ENCODE assay signal across 7 cellular contexts in the genomic region with DNA sequence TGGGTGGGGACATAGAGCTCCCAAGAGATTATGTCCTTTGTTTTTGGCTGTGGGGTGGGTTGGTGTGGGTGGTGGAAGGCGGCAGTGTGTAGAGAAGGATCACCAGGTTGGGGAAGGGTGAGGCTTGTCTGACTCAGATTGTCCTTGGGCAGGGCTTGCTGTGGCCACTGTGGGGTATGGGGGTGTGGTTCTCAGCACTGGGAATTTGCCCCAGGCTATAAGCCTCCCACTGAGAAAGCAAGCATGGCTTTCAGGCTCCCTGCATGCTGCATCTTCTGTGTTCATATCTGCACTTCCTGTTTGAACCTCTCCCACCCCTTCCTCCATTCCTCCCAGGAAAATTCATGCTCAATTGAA. TPM values are rescaled to one million over a fixed set of nuclear protein-coding genes. Genes with fewer than 3 reads are reported as not detected.
A peak's percentile ranks its signal among the peaks of the same experiment; 100 is the strongest.
DNase-seq lines count a peak whose midpoint lies in the region; ATAC-seq, FAIRE-seq and TF ChIP-seq lines count a peak whose summit lies in the region.

No MANE protein-coding gene starts in this region.

- POLR2A ChIA-PET in GM12878 (lab: Charles Lee), result interaction anchor here (1.0 to 1.5 kb wide), 3 partner anchors 10 to 26 kb away, joined by 3 to 4 read pairs (median 3); no protein-coding TSS in a partner anchor

- 7% methylated on average over 1 of the region's 1 CpG for WGBS in GM12878 (ENCODE audit: insufficient coverage, insufficient replicate concordance, low lambda C conversion rate, missing lambda C conversion rate)
- 46 to 85% methylated on average over 1 of the region's 1 CpG for WGBS in tibial nerve, 2 donors

- peaks cover 22% of the 10 kb centered on the region for H3K4me1 ChIP-seq in GM12878 (ENCODE audit: control insufficient read depth, insufficient read depth, low read length)
- peaks cover 19 to 29% of the 10 kb centered on the region in 2 donors for H3K4me1 ChIP-seq in mucosa of rectum (ENCODE audit: control insufficient read depth in 2 of 2, insufficient read depth in 2 of 2, low read length in 2 of 2)
- peaks cover 0 to 36% (median 20%) of the 10 kb centered on the region in 4 donors for H3K4me1 ChIP-seq in tibial nerve

- H3K36me3 ChIP-seq in MG63 (no peaks in the 10 kb centered on the region), GM12878 (ENCODE audit: control insufficient read depth in 2 of 2, insufficient read depth in 2 of 2, low read length in 1 of 2) (peaks cover 0 to 2% of the 10 kb centered on the region in 2 experiments; a peak in 2 of 4 replicates), mucosa of rectum (ENCODE audit: control insufficient read depth in 2 of 2, insufficient read depth in 2 of 2, low read length in 2 of 2) (no peaks in the 10 kb centered on the region), tibial nerve (no peaks in the 10 kb centered on the region)

- peaks cover 44% of the 10 kb centered on the region for H3K79me2 ChIP-seq in GM12878 (ENCODE audit: control insufficient read depth, insufficient read depth, low read length)

- H3K4me3 ChIP-seq in MG63, result no peak overlapping the region
- 0 out of 2 replicates have a peak overlapping the region, but pooled peaks have one; percentile 10 for H3K4me3 ChIP-seq in GM12878
- peak overlapping the region in 1 of 2 donors; percentile 14 for H3K4me3 ChIP-seq in mucosa of rectum (ENCODE audit: low read length in 2 of 2)
- H3K4me3 ChIP-seq in tibial nerve, result no peak overlapping the region

- no peak for FAIRE-seq in GM12878 (lab: Jason Lieb, UNC)

- H3K27ac ChIP-seq in GM12878 (ENCODE audit: control insufficient read depth, insufficient read depth), result peak overlapping the region; percentile 33
- peak overlapping the region; percentile 62 to 72 for H3K27ac ChIP-seq in mucosa of rectum (ENCODE audit: low read depth in 2 of 2, low read length in 2 of 2)
- peak overlapping the region in 2 of 4 donors; percentile 31 to 41 for H3K27ac ChIP-seq in tibial nerve

- no peak for TF ChIP-seq RAD21 in GM12878 (IDR thresholded peaks at IDR 0.05; ENCODE audit: insufficient read depth, low read depth, low read length)

- no peak overlapping the region for H3K9ac ChIP-seq in GM12878 (ENCODE audit: control insufficient read depth, insufficient read depth, low read length)
- H3K9ac ChIP-seq in mucosa of rectum (ENCODE audit: low read depth in 1 of 2, low read length in 2 of 2), result no peak overlapping the region

- RAD21 ChIA-PET in GM12878 (lab: Charles Lee; ENCODE audit: unreplicated experiment), result interaction anchor here (0.6 to 2.3 kb wide), 10 partner anchors 11 to 746 kb away, joined by 3 to 15 read pairs (median 3); a partner anchor contains a TSS

- in situ Hi-C loops in GM12878 (cut with MboI), result no loop called here

- H3K27me3 ChIP-seq in MG63 (no peaks in the 10 kb centered on the region), GM12878 (replicated peaks in 1 of 2; ENCODE audit: control insufficient read depth in 2 of 2, insufficient read depth in 2 of 2, low read length in 1 of 2) (no peaks in the 10 kb centered on the region), mucosa of rectum (ENCODE audit: control insufficient read depth in 2 of 2, insufficient read depth in 2 of 2, low read length in 2 of 2) (no peaks in the 10 kb centered on the region), tibial nerve (no peaks in the 10 kb centered on the region)

- TF ChIP-seq POLR2A in GM12878 (IDR thresholded peaks at IDR 0.05; ENCODE audit: low read depth, low read length) (no peak), tibial nerve (IDR thresholded peaks at IDR 0.05) (no peak)

- SMC1A ChIA-PET in GM12878 (lab: Charles Lee; ENCODE audit: uncharacterized antibody, unreplicated experiment), result interaction anchor here (0.8 to 6.1 kb wide), 16 partner anchors 8 to 86 kb away, joined by 3 to 48 read pairs (median 6); a partner anchor contains a TSS

- intact Hi-C loops in GM12878 (cut with micrococcal nuclease; ENCODE audit: unreplicated experiment), result no loop called here

- no TSS peak for BruUV-seq in GM12878 (replicated peaks; lab: Mats Ljungman, UMichigan)

- H3K9me3 ChIP-seq in MG63 (no peaks in the 10 kb centered on the region; the same call in 1 of the 2 replicates), GM12878 (replicated peaks; ENCODE audit: control insufficient read depth, insufficient read depth, low read length) (no peaks in the 10 kb centered on the region; the same call in 2 of the 3 replicates), mucosa of rectum (ENCODE audit: control insufficient read depth in 2 of 2, low read length in 2 of 2) (no peaks in the 10 kb centered on the region), tibial nerve (peaks cover 0 to 1% (median 0%) of the 10 kb centered on the region in 4 donors)

- H3K4me2 ChIP-seq in GM12878 (ENCODE audit: control insufficient read depth, insufficient read depth), result no peak overlapping the region; the same call in 1 of the 2 replicates

- H2AFZ ChIP-seq in GM12878 (ENCODE audit: control insufficient read depth, low read depth, low read length), result no peak overlapping the region

- H4K20me1 ChIP-seq in GM12878 (ENCODE audit: control insufficient read depth, insufficient read depth), result no peaks in the 10 kb centered on the region; the same call in 1 of the 2 replicates

- peak; percentile 41 for ATAC-seq in GM19351 (IDR thresholded peaks at IDR 0.05; ENCODE audit: unreplicated experiment)
- ATAC-seq in GM12878, result peak; percentile 74

- TF ChIP-seq CTCF in GM12878 (IDR thresholded peaks at IDR 0.05 in 2 of 3, conservative IDR thresholded peaks at IDR 0.05 in 1 of 3; ENCODE audit: control insufficient read depth in 2 of 3, extremely low read depth in 1 of 3, insufficient read depth in 1 of 3, low read depth in 3 of 3, low read length in 3 of 3) (no peak), tibial nerve (IDR thresholded peaks at IDR 0.05) (no peak)

- CTCF ChIA-PET in GM12878 (lab: Yijun Ruan, JAX), result interaction anchor here (0.7 to 2.8 kb wide), 8 partner anchors 9 to 87 kb away, joined by 3 to 9 read pairs (median 4); a partner anchor contains a TSS

- DNase-seq in MG63, result peak; percentile 75
- DNase-seq in GM12878 (ENCODE audit: low read depth, low spot score), result no peak
- no peak for DNase-seq in 8988T
- no peak for DNase-seq in NCI-H1694 treated with DMSO at 0.1 percent for 48 hours (lab: John Stamatoyannopoulos, UW)
- DNase-seq in tibial nerve (ENCODE audit: low spot score in 2 of 2), result no peak

- TF ChIP-seq EP300 in GM12878 (IDR thresholded peaks at IDR 0.05; ENCODE audit: borderline replicate concordance in 1 of 2, control insufficient read depth in 1 of 2, low read depth in 2 of 2, low read length in 2 of 2), result 0 out of 4 replicates have a peak, but pooled peaks of 1 of the 2 experiments have one; percentile 10
- TF ChIP-seq EP300 in tibial nerve (IDR thresholded peaks at IDR 0.05), result no peak

TF ChIP-seq in GM12878, 131 proteins besides CTCF, POLR2A, EP300 and RAD21 (continues in another document):
- TF ChIP-seq KLF5 (IDR thresholded peaks at IDR 0.05; ENCODE audit: partially characterized antibody) (no peak), KAT2A (conservative IDR thresholded peaks at IDR 0.05; ENCODE audit: control insufficient read depth, low read depth, low read length) (no peak), WRNIP1 (IDR thresholded peaks at IDR 0.05; ENCODE audit: borderline replicate concordance, low read depth, low read length) (no peak), LARP7 (IDR thresholded peaks at IDR 0.05) (peak; percentile 43; the same call in 1 of the 2 replicates), STAT1 (conservative IDR thresholded peaks at IDR 0.05) (no peak)

RNA-seq across cellular contexts. Expression of a gene that starts 34.9 kb away (rescaled TPM):
- total RNA-seq in MG63 (2014; rRNA removed; shearing (Covaris generic); ENCODE audit: low replicate concordance), result 7.6 and 36.8 TPM in 2 replicates
- 31.1 and 33.5 TPM in 2 replicates for total RNA-seq in GM12878 (2013; cell fraction: nucleolus; rRNA removed)
- total RNA-seq in GM12878 (2014; rRNA removed) (30.4 and 36.4 TPM in 2 replicates), GM12878 (2014; rRNA removed; fragmentation: Illumina TruSeq; extraction: Trizol) (15.1 and 16.5 TPM in 2 replicates), GM12878 (2021) (29.5 and 30.2 TPM in 2 replicates), tibial nerve (1 to 10 TPM; 3.7 to 9.2 (median 5.7) TPM)
- polyA plus RNA-seq in GM12878 (2011; ENCODE audit: low read depth), result 3.7 TPM
- polyA plus RNA-seq in GM12878 (2011; rRNA removed) (47.3 and 58.4 TPM in 2 replicates), GM12878 (2014; fragmentation: Illumina TruSeq; extraction: Trizol) (13.1 TPM in 2 replicates), GM12878 (2014; fragmentation: Nextera tagmentation; extraction: Ambion mirVana) (100 to 1,000 TPM; 102 to 104 TPM), GM12878 (2014; rRNA removed) (50.4 and 52.6 TPM in 2 replicates), GM12878 (2016; fragmentation: Nextera tagmentation; extraction: Ambion mirVana) (10 to 100 TPM; 94.4 to 98.8 TPM)
- polyA plus RNA-seq in GM12878 (2011; cell fraction: cytosol; rRNA removed), result 38.7 and 59.0 TPM in 2 replicates
- 26.1 and 29.6 TPM in 2 replicates for polyA plus RNA-seq in GM12878 (2011; cell fraction: nucleus; rRNA removed)
- 15.5 and 16.5 TPM in 2 replicates for polyA plus RNA-seq in GM12878 (2012)
- 20.0 and 24.4 TPM in 2 replicates for polyA minus RNA-seq in GM12878 (2011; rRNA and poly(A)+ RNA removed)
- 7.8 and 16.5 TPM in 2 replicates for polyA minus RNA-seq in GM12878 (2011; cell fraction: cytosol; rRNA and poly(A)+ RNA removed)
- 8.7 and 13.7 TPM in 2 replicates for polyA minus RNA-seq in GM12878 (2011; cell fraction: nucleus; rRNA and poly(A)+ RNA removed)
